In the genomic region with DNA sequence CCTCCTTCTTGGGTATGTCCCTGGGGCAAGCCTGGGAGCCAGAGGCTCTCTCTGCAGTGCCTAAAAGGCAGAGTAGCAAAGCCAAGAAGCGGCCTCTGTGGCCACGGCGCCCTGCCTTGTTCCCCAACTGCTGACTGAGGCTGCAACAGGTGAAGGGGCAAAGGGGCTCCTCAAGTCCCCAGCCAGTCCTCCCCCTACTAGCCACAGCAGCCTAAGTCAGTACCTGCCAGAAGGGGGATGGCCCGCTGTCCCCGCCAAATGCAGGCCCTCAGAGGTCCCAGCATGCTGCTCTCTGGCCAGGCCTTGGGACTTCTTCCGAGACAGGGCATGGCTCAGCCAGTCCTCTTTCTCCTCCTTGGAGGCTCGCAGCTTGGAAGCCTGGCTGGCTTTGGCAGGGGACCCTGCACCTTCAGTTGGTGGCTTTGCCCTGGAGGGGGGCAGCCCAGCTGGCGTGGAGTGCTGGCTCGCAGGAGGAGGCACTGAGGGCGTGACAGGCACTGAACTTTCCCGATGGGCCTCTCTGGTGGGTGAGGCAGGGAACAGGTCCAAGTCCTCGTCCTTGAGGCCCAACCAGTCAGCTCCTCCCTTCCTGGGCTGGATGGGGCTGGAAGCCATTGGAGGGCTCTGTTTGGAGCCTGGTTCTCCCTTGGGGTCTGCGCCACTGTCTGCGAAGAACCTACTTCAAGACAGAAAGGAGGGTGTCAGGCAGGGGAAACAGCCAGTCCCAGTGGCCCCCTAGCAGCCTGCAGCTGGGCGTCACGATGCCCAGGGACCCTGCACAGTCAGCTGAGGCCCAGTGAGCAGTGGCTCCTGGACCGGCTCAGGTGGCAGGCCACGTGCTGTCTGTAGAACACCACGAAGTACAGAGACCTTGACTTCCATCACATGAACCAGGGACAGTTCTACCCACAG, we compare ENCODE assay signal across 16 cellular contexts. TPM values are rescaled to one million over a fixed set of nuclear protein-coding genes. Genes with fewer than 3 reads are reported as not detected.
A peak's percentile ranks its signal among the peaks of the same experiment; 100 is the strongest.
DNase-seq lines count a peak whose midpoint lies in the region; ATAC-seq and TF ChIP-seq lines count a peak whose summit lies in the region.
"Had no signal": no experiment of that assay in that cellular context is flagged by ENCODE, and none has a peak within 500 bp of the region (broad histone marks: within the 10 kb centered on the region; RNA-seq: fewer than 3 reads in every experiment).

No MANE protein-coding gene starts in this region.

- H4K8ac ChIP-seq in mesenchymal stem cell (ENCODE audit: low read length) = no peak overlapping the region

- peaks cover 2% of the 10 kb centered on the region; the same call in 1 of the 2 replicates for H3K36me3 Mint-ChIP-seq in WTC11
- H3K36me3 Mint-ChIP-seq: CD14-positive monocyte had no signal

- no peak for ATAC-seq in WTC11
- ATAC-seq: PC-3 had no signal

- no peaks in the 10 kb centered on the region for H3K9me3 Mint-ChIP-seq in WTC11
- H3K9me3 Mint-ChIP-seq: CD14-positive monocyte, H9 had no signal

- H3K27me3 Mint-ChIP-seq in WTC11 (ENCODE audit: low read depth) = no peaks in the 10 kb centered on the region

- peak; percentile 33 for DNase-seq in H7
- no peak for DNase-seq in RWPE1 (ENCODE audit: low spot score)
- DNase-seq in mesenchymal stem cell = no peak
- no peak for DNase-seq in spleen
- DNase-seq in stimulated activated CD4-positive, alpha-beta T cell treated with anti-CD3 and anti-CD28 coated beads, Interleukin-2, amount 100 ng/mL, for 24 hours = no peak
- no peak for DNase-seq in OCI-M1 (lab: John Stamatoyannopoulos, UW)
- DNase-seq in esophagus squamous epithelium (lab: John Stamatoyannopoulos, UW) = no peak
- DNase-seq in WTC11 (ENCODE audit: low spot score) = no peak
- DNase-seq: DMS79, H9, NCI-H187, NCI-H2107, NCI-H510A treated with DMSO at 0.1 percent for 48 hours, NCI-H82, PC-3 had no signal

- H3K27me3 ChIP-seq in H7 (ENCODE audit: control insufficient read depth, insufficient read depth, low read length) = no peaks in the 10 kb centered on the region
- H3K27me3 ChIP-seq in mesenchymal stem cell (ENCODE audit: control insufficient read depth in 1 of 2, insufficient read depth in 1 of 2, low read length in 2 of 2) = no peaks in the 10 kb centered on the region
- no peaks in the 10 kb centered on the region for H3K27me3 ChIP-seq in spleen (replicated peaks in 1 of 7)
- no peaks in the 10 kb centered on the region for H3K27me3 ChIP-seq in esophagus squamous epithelium

- peak overlapping the region; percentile 26 for H3K27ac ChIP-seq in RWPE1
- H3K27ac ChIP-seq in mesenchymal stem cell (ENCODE audit: low read length, poor library complexity, severe bottlenecking) = no peak overlapping the region
- peak overlapping the region in 6 of 8 donors; percentile 9 to 42 (median 19) for H3K27ac ChIP-seq in spleen
- H3K27ac ChIP-seq in esophagus squamous epithelium = peak overlapping the region in 1 of 4 donors; percentile 9

- no peak overlapping the region for H3K4ac ChIP-seq in mesenchymal stem cell (ENCODE audit: low read depth in 1 of 2, low read length in 2 of 2)

- no peak overlapping the region for H3K4me2 ChIP-seq in mesenchymal stem cell (ENCODE audit: low read length, poor library complexity, severe bottlenecking)

- H4K91ac ChIP-seq in mesenchymal stem cell (ENCODE audit: low read length) = no peak overlapping the region

- no peak overlapping the region for H3K23ac ChIP-seq in mesenchymal stem cell (ENCODE audit: low read length in 2 of 2)

- H3K36me3 ChIP-seq in H7 (replicated peaks; ENCODE audit: control insufficient read depth, insufficient read depth, low read length) = peaks cover 11% of the 10 kb centered on the region
- H3K36me3 ChIP-seq in mesenchymal stem cell (ENCODE audit: control insufficient read depth in 1 of 2, insufficient read depth in 2 of 2, low read depth in 1 of 2, low read length in 2 of 2) = peaks cover 34 to 55% of the 10 kb centered on the region in 2 experiments
- H3K36me3 ChIP-seq in spleen = peaks cover 0 to 56% (median 0%) of the 10 kb centered on the region in 6 donors
- H3K36me3 ChIP-seq in esophagus squamous epithelium = peaks cover 0 to 72% (median 0%) of the 10 kb centered on the region in 3 donors

- H2BK5ac ChIP-seq in mesenchymal stem cell (ENCODE audit: low read depth, low read length, poor library complexity, severe bottlenecking) = no peak overlapping the region

- TF ChIP-seq POLR2A in spleen (IDR thresholded peaks at IDR 0.05) (no peak), esophagus squamous epithelium (IDR thresholded peaks at IDR 0.05) (no peak)

- H2BK12ac ChIP-seq in mesenchymal stem cell (ENCODE audit: low read length in 2 of 2) = no peak overlapping the region

- CTCF ChIA-PET in RWPE1 (lab: Yijun Ruan, JAX) (interaction anchor here (0.7 kb wide), 1 partner anchor 17 kb away, joined by 4 read pairs; no protein-coding TSS in a partner anchor), WTC11 (lab: Charles Lee) (interaction anchor here (0.6 kb wide), 1 partner anchor 83 kb away, joined by 3 read pairs; no protein-coding TSS in a partner anchor)

- H3K4me1 ChIP-seq in mesenchymal stem cell (ENCODE audit: control insufficient read depth, insufficient read depth, low read depth, low read length) (peaks cover 4% of the 10 kb centered on the region), spleen (peaks cover 0 to 21% (median 14%) of the 10 kb centered on the region in 6 donors), esophagus squamous epithelium (peaks cover 7 to 41% (median 11%) of the 10 kb centered on the region in 3 donors)

- no peak overlapping the region for H3K9ac ChIP-seq in mesenchymal stem cell (ENCODE audit: low read length)

- no peak overlapping the region for H3K4me3 Mint-ChIP-seq in WTC11
- H3K4me3 Mint-ChIP-seq: CD14-positive monocyte, H9 had no signal

- no peak overlapping the region for H3K18ac ChIP-seq in mesenchymal stem cell (ENCODE audit: low read depth in 1 of 2, low read length in 2 of 2)

- intact Hi-C loops in spleen (cut with DNase I; ENCODE audit: low total_unique reads) (no loop called here), esophagus squamous epithelium (cut with DNase I) (no loop called here)

- H3K14ac ChIP-seq in mesenchymal stem cell (ENCODE audit: low read length in 2 of 2) = no peak overlapping the region

- no peaks in the 10 kb centered on the region for H3K79me1 ChIP-seq in mesenchymal stem cell (replicated peaks; ENCODE audit: low read length, poor library complexity, severe bottlenecking)

- H2AK5ac ChIP-seq in mesenchymal stem cell (ENCODE audit: low read length, severe bottlenecking) = no peak overlapping the region

- POLR2A ChIA-PET in RWPE1 (lab: Yijun Ruan, JAX; ENCODE audit: low non-redundant PET) = no interaction called here
- POLR2A ChIA-PET in WTC11 (lab: Charles Lee) = interaction anchor here (0.9 kb wide), 1 partner anchor 18 kb away, joined by 3 read pairs; the partner anchor contains the start of gene MRPL38

- TF ChIP-seq CTCF in RWPE1 (conservative IDR thresholded peaks at IDR 0.05; ENCODE audit: low read depth) (no peak), spleen (IDR thresholded peaks at IDR 0.05 in 8 of 11, conservative IDR thresholded peaks at IDR 0.05 in 3 of 11) (no peak), esophagus squamous epithelium (IDR thresholded peaks at IDR 0.05) (no peak), WTC11 (IDR thresholded peaks at IDR 0.05) (no peak)

- H2AFZ ChIP-seq in mesenchymal stem cell (ENCODE audit: low read depth, low read length) = peak overlapping the region; percentile 39

- no peak overlapping the region for H3K27ac Mint-ChIP-seq in WTC11

- H2BK15ac ChIP-seq in mesenchymal stem cell (ENCODE audit: low read depth, poor library complexity, severe bottlenecking) = no peak overlapping the region

- no peak overlapping the region for H2BK120ac ChIP-seq in mesenchymal stem cell (ENCODE audit: low read depth, low read length)

- 97% methylated on average over 19 of the region's 19 CpGs for WGBS in mesenchymal stem cell
- WGBS in spleen, 5 donors = 74 to 85% (median 82%) methylated on average over 16 to 19 of the region's 19 CpGs
- WGBS in esophagus squamous epithelium, 2 donors = 76 to 87% methylated on average over 3 to 8 of the region's 19 CpGs

- H3K4me1 Mint-ChIP-seq in WTC11 = no peaks in the 10 kb centered on the region
- H3K4me1 Mint-ChIP-seq: H9 had no signal

- no peak overlapping the region for H3K4me3 ChIP-seq in H7 (ENCODE audit: insufficient read depth, low read depth, low read length)
- no peak overlapping the region for H3K4me3 ChIP-seq in mesenchymal stem cell (ENCODE audit: insufficient read depth in 1 of 2, low read depth in 1 of 2, low read length in 2 of 2)
- no peak overlapping the region for H3K4me3 ChIP-seq in spleen
- H3K4me3 ChIP-seq in esophagus squamous epithelium = no peak overlapping the region

- H3K9me3 ChIP-seq in mesenchymal stem cell (ENCODE audit: control insufficient read depth, low read length) (no peaks in the 10 kb centered on the region), spleen (no peaks in the 10 kb centered on the region), esophagus squamous epithelium (no peaks in the 10 kb centered on the region)

RNA-seq across cellular contexts. Expression of gene FBF1, which starts 17.6 kb away (rescaled TPM):
- total RNA-seq in H7 (2014; rRNA removed; shearing (Covaris generic)) = 17.9 and 27.7 TPM in 2 replicates
- 1.8 TPM for polyA plus RNA-seq in mesenchymal stem cell (2013, experiment 1 of 2)
- polyA plus RNA-seq in mesenchymal stem cell (2013, experiment 2 of 2) = 1.6 TPM
- 10 to 100 TPM in 4 of 7 donors, 1 to 10 TPM in 3; 7.7 to 16.0 (median 10.3) TPM for total RNA-seq in spleen
- polyA plus RNA-seq in spleen = 10 to 100 TPM in 1 of 3 donors, 1 to 10 TPM in 2; 5.2 to 14.4 (median 7.3) TPM
- total RNA-seq in esophagus squamous epithelium = 10 to 100 TPM; 13.9 to 18.3 (median 15.5) TPM
- total RNA-seq in WTC11 (2021) = 19.8 to 23.7 TPM (median 21.0 TPM) in 3 replicates

RNA-seq across cellular contexts. Expression of gene MRPL38, which starts 18.5 kb away (rescaled TPM):
- 100 and 125 TPM in 2 replicates for total RNA-seq in H7 (2014; rRNA removed; shearing (Covaris generic))
- polyA plus RNA-seq in mesenchymal stem cell (2013, experiment 1 of 2) = 44.2 TPM
- polyA plus RNA-seq in mesenchymal stem cell (2013, experiment 2 of 2) = 41.8 TPM
- total RNA-seq in spleen (10 to 100 TPM; 40.1 to 90.6 (median 74.7) TPM), esophagus squamous epithelium (10 to 100 TPM; 40.2 to 49.2 (median 41.0) TPM), WTC11 (2021) (107 to 146 TPM (median 116 TPM) in 3 replicates)
- polyA plus RNA-seq in spleen = 10 to 100 TPM; 59.3 to 90.3 (median 80.8) TPM

RNA-seq across cellular contexts. Expression of gene TRIM65, which starts 26.5 kb away (rescaled TPM):
- total RNA-seq in H7 (2014; rRNA removed; shearing (Covaris generic)) = 66.4 and 69.4 TPM in 2 replicates
- 15.7 TPM for polyA plus RNA-seq in mesenchymal stem cell (2013, experiment 1 of 2)
- polyA plus RNA-seq in mesenchymal stem cell (2013, experiment 2 of 2) = 15.2 TPM
- total RNA-seq in spleen (10 to 100 TPM; 20.0 to 26.5 (median 23.5) TPM), esophagus squamous epithelium (10 to 100 TPM; 17.3 to 24.6 (median 19.6) TPM), WTC11 (2021) (51.3 to 56.4 TPM (median 51.4 TPM) in 3 replicates)
- polyA plus RNA-seq in spleen = 10 to 100 TPM in 2 of 3 donors, 1 to 10 TPM in 1; 9.0 to 28.2 (median 11.6) TPM

RNA-seq across cellular contexts. Expression of gene TRIM47, which starts 44.8 kb away (rescaled TPM):
- 8.5 and 14.1 TPM in 2 replicates for total RNA-seq in H7 (2014; rRNA removed; shearing (Covaris generic))
- polyA plus RNA-seq in mesenchymal stem cell (2013, experiment 1 of 2) = 42.8 TPM
- polyA plus RNA-seq in mesenchymal stem cell (2013, experiment 2 of 2) = 46.1 TPM
- total RNA-seq in spleen (10 to 100 TPM; 30.8 to 73.8 (median 38.5) TPM), esophagus squamous epithelium (10 to 100 TPM; 19.5 to 33.4 (median 25.5) TPM), WTC11 (2021) (4.4 to 10.0 TPM (median 6.8 TPM) in 3 replicates)
- 10 to 100 TPM; 28.1 to 42.0 (median 28.4) TPM for polyA plus RNA-seq in spleen
- polyA plus RNA-seq: CD14-positive monocyte had no signal

RNA-seq across cellular contexts. Expression of gene ACOX1, which starts 55.7 kb away (rescaled TPM):
- total RNA-seq in H7 (2014; rRNA removed; shearing (Covaris generic)) = 35.1 and 38.3 TPM in 2 replicates
- 14.7 TPM for polyA plus RNA-seq in mesenchymal stem cell (2013, experiment 1 of 2)
- polyA plus RNA-seq in mesenchymal stem cell (2013, experiment 2 of 2) = 14.0 TPM
- 10 to 100 TPM; 36.0 to 60.2 (median 45.9) TPM for total RNA-seq in spleen
- 1 to 10 TPM; 6.3 to 9.8 (median 6.8) TPM for polyA plus RNA-seq in spleen
- 10 to 100 TPM; 46.9 to 73.3 (median 62.3) TPM for total RNA-seq in esophagus squamous epithelium
- 32.4 to 40.9 TPM (median 32.5 TPM) in 3 replicates for total RNA-seq in WTC11 (2021)
